ENCODE assay signal across 8 cellular contexts in the genomic region with DNA sequence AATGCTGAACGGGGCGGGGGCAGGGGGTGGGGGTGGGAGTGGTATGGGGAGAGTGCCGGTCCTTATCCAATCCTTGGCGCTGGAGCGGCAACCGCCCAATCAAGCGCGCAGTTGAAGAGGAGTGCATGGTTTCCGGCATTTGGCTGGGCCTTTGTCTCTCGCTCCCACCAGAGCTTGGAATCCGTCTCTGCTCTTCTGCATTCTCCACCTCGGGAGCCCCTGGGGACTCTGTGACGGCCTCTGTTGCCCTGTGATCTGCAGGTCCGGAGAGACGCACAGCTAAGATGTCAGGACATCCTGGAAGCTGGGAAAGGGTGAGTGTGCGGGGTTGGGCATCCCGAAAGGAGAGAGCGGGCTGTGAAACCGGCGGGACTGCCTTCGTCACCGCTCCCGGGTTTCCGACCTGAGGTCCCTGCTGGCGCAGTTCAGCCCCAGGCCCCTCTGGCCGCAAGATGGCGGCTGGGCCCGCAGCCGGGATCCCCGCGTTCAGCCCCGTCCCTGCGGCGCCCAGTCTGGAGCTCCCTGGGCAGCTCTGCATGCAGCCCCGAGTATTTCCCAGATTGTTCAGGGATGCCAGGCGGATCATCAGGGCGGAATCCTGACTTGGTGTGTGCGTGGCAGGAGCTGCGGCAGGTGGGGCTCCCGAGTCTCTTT. TPM values are rescaled to one million over a fixed set of nuclear protein-coding genes. Genes with fewer than 3 reads are reported as not detected.
DNase-seq lines count a peak whose midpoint lies in the region; ATAC-seq and TF ChIP-seq lines count a peak whose summit lies in the region.

No MANE protein-coding gene starts in this region.

- under 1% methylated on average over 40 of the region's 40 CpGs for whole genome bisulfite sequencing in liver

- peak; percentile 97 for DNase-seq in AG20443 (ENCODE audit: low spot score)
- peak; percentile 90 for DNase-seq in NCI-H510A (lab: John Stamatoyannopoulos, UW)
- DNase-seq in activated CD4-positive, alpha-beta T cell treated with anti-CD3 and anti-CD28 coated beads, Interleukin-2, amount 50 U/mL, for 24 hours (ENCODE audit: low read depth in 1 of 2, low spot score in 1 of 2), result peak; percentile 57 to 75
- DNase-seq in dermis blood vessel endothelial cell, result peak; percentile 94
- peak; percentile 80 for DNase-seq in stimulated activated CD4-positive, alpha-beta T cell treated with anti-CD3 and anti-CD28 coated beads, Interleukin-4, amount 100 ng/mL, for 1 hour

- H3K36me3 ChIP-seq in liver (ENCODE audit: control insufficient read depth in 4 of 4, insufficient read depth in 3 of 4, low read depth in 1 of 4, low read length in 3 of 4), result peaks cover 0 to 6% (median 2%) of the 10 kb centered on the region in 4 donors

- H3K9me3 ChIP-seq in liver (ENCODE audit: control insufficient read depth in 4 of 4, low read length in 3 of 4), result no peaks in the 10 kb centered on the region

- no peaks in the 10 kb centered on the region for H3K27me3 ChIP-seq in liver (ENCODE audit: control insufficient read depth in 4 of 4, insufficient read depth in 4 of 4, low read length in 3 of 4)

- H3K4me1 ChIP-seq in liver (ENCODE audit: control insufficient read depth in 4 of 4, insufficient read depth in 4 of 4, low read length in 3 of 4), result peaks cover 2 to 21% (median 12%) of the 10 kb centered on the region in 4 donors

- peak in 1 of 2 donors; percentile 28 for TF ChIP-seq RAD21 in liver (IDR thresholded peaks at IDR 0.05)

- peak overlapping the region; percentile 94 to 100 for H3K27ac ChIP-seq in liver (ENCODE audit: low read depth in 1 of 2, low read length in 2 of 2)

- peak overlapping the region; percentile 64 to 98 (median 96) for H3K4me3 ChIP-seq in liver (ENCODE audit: low read depth in 1 of 3, low read length in 3 of 3)

- H3K9ac ChIP-seq in liver (ENCODE audit: low read depth in 1 of 2, low read length in 2 of 2), result peak overlapping the region; percentile 96 to 98

- no peak for TF ChIP-seq CTCF in liver (IDR thresholded peaks at IDR 0.05; ENCODE audit: low read depth, low read length, missing input control)

- ATAC-seq in GM19035 (IDR thresholded peaks at IDR 0.05; ENCODE audit: unreplicated experiment) (peak; percentile 92), HG03342 (IDR thresholded peaks at IDR 0.05; ENCODE audit: unreplicated experiment) (peak; percentile 97)

TF ChIP-seq in liver, 16 proteins besides CTCF, POLR2A, EP300 and RAD21:
- TF ChIP-seq, protein P1, sequence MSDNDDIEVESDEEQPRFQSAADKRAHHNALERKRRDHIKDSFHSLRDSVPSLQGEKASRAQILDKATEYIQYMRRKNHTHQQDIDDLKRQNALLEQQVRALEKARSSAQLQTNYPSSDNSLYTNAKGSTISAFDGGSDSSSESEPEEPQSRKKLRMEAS (IDR thresholded peaks at IDR 0.05), result no peak
- TF ChIP-seq JUND (IDR thresholded peaks at IDR 0.05), result no peak
- TF ChIP-seq EGR1 (IDR thresholded peaks at IDR 0.05; ENCODE audit: low read depth in 2 of 2), result no peak
- peak; percentile 98 for TF ChIP-seq YY1 (IDR thresholded peaks at IDR 0.05)
- no peak for TF ChIP-seq FOXA2 (IDR thresholded peaks at IDR 0.05)
- TF ChIP-seq HNF4G (IDR thresholded peaks at IDR 0.05), result no peak
- peak; percentile 42 for TF ChIP-seq SP1 (IDR thresholded peaks at IDR 0.05)
- TF ChIP-seq NR2F2 (IDR thresholded peaks at IDR 0.05), result no peak
- peak; percentile 14 to 16 for TF ChIP-seq HNF4A (conservative IDR thresholded peaks at IDR 0.05)
- TF ChIP-seq, protein P2, sequence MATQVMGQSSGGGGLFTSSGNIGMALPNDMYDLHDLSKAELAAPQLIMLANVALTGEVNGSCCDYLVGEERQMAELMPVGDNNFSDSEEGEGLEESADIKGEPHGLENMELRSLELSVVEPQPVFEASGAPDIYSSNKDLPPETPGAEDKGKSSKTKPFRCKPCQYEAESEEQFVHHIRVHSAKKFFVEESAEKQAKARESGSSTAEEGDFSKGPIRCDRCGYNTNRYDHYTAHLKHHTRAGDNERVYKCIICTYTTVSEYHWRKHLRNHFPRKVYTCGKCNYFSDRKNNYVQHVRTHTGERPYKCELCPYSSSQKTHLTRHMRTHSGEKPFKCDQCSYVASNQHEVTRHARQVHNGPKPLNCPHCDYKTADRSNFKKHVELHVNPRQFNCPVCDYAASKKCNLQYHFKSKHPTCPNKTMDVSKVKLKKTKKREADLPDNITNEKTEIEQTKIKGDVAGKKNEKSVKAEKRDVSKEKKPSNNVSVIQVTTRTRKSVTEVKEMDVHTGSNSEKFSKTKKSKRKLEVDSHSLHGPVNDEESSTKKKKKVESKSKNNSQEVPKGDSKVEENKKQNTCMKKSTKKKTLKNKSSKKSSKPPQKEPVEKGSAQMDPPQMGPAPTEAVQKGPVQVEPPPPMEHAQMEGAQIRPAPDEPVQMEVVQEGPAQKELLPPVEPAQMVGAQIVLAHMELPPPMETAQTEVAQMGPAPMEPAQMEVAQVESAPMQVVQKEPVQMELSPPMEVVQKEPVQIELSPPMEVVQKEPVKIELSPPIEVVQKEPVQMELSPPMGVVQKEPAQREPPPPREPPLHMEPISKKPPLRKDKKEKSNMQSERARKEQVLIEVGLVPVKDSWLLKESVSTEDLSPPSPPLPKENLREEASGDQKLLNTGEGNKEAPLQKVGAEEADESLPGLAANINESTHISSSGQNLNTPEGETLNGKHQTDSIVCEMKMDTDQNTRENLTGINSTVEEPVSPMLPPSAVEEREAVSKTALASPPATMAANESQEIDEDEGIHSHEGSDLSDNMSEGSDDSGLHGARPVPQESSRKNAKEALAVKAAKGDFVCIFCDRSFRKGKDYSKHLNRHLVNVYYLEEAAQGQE (IDR thresholded peaks at IDR 0.05), result peak; percentile 86
- TF ChIP-seq GABPA (IDR thresholded peaks at IDR 0.05 in 1 of 2, conservative IDR thresholded peaks at IDR 0.05 in 1 of 2), result no peak
- peak; percentile 80 for TF ChIP-seq TAF1 (conservative IDR thresholded peaks at IDR 0.05)
- TF ChIP-seq RXRA (IDR thresholded peaks at IDR 0.05), result peak; percentile 30 to 40
- no peak for TF ChIP-seq FOXA1 (IDR thresholded peaks at IDR 0.05)
- TF ChIP-seq, protein P3, sequence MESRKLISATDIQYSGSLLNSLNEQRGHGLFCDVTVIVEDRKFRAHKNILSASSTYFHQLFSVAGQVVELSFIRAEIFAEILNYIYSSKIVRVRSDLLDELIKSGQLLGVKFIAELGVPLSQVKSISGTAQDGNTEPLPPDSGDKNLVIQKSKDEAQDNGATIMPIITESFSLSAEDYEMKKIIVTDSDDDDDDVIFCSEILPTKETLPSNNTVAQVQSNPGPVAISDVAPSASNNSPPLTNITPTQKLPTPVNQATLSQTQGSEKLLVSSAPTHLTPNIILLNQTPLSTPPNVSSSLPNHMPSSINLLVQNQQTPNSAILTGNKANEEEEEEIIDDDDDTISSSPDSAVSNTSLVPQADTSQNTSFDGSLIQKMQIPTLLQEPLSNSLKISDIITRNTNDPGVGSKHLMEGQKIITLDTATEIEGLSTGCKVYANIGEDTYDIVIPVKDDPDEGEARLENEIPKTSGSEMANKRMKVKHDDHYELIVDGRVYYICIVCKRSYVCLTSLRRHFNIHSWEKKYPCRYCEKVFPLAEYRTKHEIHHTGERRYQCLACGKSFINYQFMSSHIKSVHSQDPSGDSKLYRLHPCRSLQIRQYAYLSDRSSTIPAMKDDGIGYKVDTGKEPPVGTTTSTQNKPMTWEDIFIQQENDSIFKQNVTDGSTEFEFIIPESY (IDR thresholded peaks at IDR 0.05), result no peak
- TF ChIP-seq, protein P4, sequence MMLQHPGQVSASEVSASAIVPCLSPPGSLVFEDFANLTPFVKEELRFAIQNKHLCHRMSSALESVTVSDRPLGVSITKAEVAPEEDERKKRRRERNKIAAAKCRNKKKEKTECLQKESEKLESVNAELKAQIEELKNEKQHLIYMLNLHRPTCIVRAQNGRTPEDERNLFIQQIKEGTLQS (IDR thresholded peaks at IDR 0.05), result no peak

RNA-seq across cellular contexts. Expression of a gene that starts 53.6 kb away (rescaled TPM):
- 23.3 and 25.1 TPM in 2 replicates for total RNA-seq in dermis blood vessel endothelial cell
- total RNA-seq in liver, result 1 to 10 TPM; 8.4 to 9.0 TPM
- 1 to 10 TPM; 2.4 to 3.4 TPM for polyA plus RNA-seq in liver

Comparison
In these comparisons a context has a peak if more than half of its experiments do, and no peak if none do; other contexts are left out.
1. Peak in every context shown above with its lines: DNase-seq, ATAC-seq, H3K4me3 ChIP-seq and H3K27ac ChIP-seq.